In the genomic region with DNA sequence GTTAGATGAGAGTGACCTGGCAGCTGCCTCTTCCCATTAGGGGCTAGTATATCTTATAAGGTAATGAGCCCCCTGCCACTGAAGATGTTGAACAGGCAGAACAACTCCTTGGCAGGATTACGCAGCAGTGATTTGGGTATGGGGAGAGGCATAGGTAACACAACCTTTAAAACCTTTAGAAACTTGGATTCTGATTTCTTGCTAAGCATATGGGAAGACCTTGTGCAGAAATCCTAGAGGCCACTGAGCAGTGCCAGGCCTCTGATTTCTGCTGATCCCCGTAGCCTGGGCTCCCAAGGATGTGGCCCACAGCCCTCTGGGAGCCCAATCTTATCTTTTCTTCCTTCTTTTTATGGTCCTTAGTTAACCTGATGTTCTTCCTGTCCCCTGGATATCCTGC, we compare ENCODE assay signal across 1 cellular context.
TF ChIP-seq lines count a peak whose summit lies in the region.

No MANE protein-coding gene starts in this region.

TF ChIP-seq in H1, 55 proteins besides CTCF, POLR2A, EP300 and RAD21:
- TF ChIP-seq, protein P1, sequence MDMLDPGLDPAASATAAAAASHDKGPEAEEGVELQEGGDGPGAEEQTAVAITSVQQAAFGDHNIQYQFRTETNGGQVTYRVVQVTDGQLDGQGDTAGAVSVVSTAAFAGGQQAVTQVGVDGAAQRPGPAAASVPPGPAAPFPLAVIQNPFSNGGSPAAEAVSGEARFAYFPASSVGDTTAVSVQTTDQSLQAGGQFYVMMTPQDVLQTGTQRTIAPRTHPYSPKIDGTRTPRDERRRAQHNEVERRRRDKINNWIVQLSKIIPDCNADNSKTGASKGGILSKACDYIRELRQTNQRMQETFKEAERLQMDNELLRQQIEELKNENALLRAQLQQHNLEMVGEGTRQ (IDR thresholded peaks at IDR 0.05; ENCODE audit: low read length), result no peak
- TF ChIP-seq YY1 (IDR thresholded peaks at IDR 0.05; ENCODE audit: low read depth, low read length) (no peak), RBBP5 (IDR thresholded peaks at IDR 0.05; ENCODE audit: borderline replicate concordance, low read depth, low read length) (no peak), NANOG (IDR thresholded peaks at IDR 0.05; ENCODE audit: insufficient read depth, low read depth, low read length, poor library complexity, severe bottlenecking) (no peak), SP1 (IDR thresholded peaks at IDR 0.05; ENCODE audit: low read depth, low read length) (no peak), BCL11A (IDR thresholded peaks at IDR 0.05; ENCODE audit: low read depth in 2 of 2, low read length in 2 of 2) (no peak), CREB1 (IDR thresholded peaks at IDR 0.05) (no peak), ZNF274 (IDR thresholded peaks at IDR 0.05; ENCODE audit: borderline replicate concordance, extremely low read depth, low read length) (no peak), FOSL1 (IDR thresholded peaks at IDR 0.05; ENCODE audit: insufficient read depth, low read depth, low read length) (no peak), RNF2 (IDR thresholded peaks at IDR 0.05; ENCODE audit: borderline replicate concordance, low read depth, low read length, missing control alignments, poor library complexity, severe bottlenecking) (no peak), BRCA1 (IDR thresholded peaks at IDR 0.05; ENCODE audit: low read depth, low read length) (no peak), TAF7 (optimal IDR thresholded peaks at IDR 0.05; ENCODE audit: borderline replicate concordance, low read depth, low read length) (no peak)
